In genomic region chr1:21149862-21150432, GRCh38 we compare ENCODE assay signal across 9 cellular contexts. TPM values are rescaled to one million over a fixed set of nuclear protein-coding genes. Genes with fewer than 3 reads are reported as not detected.
DNase-seq lines count a peak whose midpoint lies in the region; ATAC-seq, FAIRE-seq and TF ChIP-seq lines count a peak whose summit lies in the region.
"Had no signal": no experiment of that assay in that cellular context is flagged by ENCODE, and none has a peak within 500 bp of the region (broad histone marks: within the 10 kb centered on the region; RNA-seq: fewer than 3 reads in every experiment).

No MANE protein-coding gene starts in this region.

- H3K4me1 ChIP-seq in K562 (replicated peaks in 1 of 2; ENCODE audit: control insufficient read depth in 2 of 2, insufficient read depth in 2 of 2, low read length in 2 of 2) (no peaks in the 10 kb centered on the region; a peak in 1 of 5 replicates), stomach (peaks cover 8 to 31% (median 19%) of the 10 kb centered on the region in 4 donors)

- H3K4me1 Mint-ChIP-seq in activated CD4-positive, alpha-beta T cell treated with anti-CD3 and anti-CD28 coated beads, Interleukin-2, amount 10 ng/mL, durations not matched to agents 24 days and 14 days: peaks cover 8% of the 10 kb centered on the region

- CTCF ChIA-PET in K562 (lab: Yijun Ruan, JAX; ENCODE audit: low intra/inter-chr PET ratio): no interaction called here

- no peak for TF ChIP-seq RAD21 in K562 (CRISPR knock-in tag; conservative IDR thresholded peaks at IDR 0.05 in 1 of 2, IDR thresholded peaks at IDR 0.05 in 1 of 2)

- no peak overlapping the region for H2AFZ ChIP-seq in K562 (ENCODE audit: low read depth, low read length)

- intact Hi-C loops in K562 (cut with micrococcal nuclease) (no loop called here), stomach (cut with DNase I; ENCODE audit: low total_unique reads) (no loop called here)
- intact Hi-C loops in activated CD4-positive, alpha-beta T cell treated with anti-CD3 and anti-CD28 coated beads, Interleukin-2, amount 10 ng/mL, durations not matched to agents 24 days and 14 days (cut with micrococcal nuclease): no loop called here

- H3K9me3 Mint-ChIP-seq in activated CD4-positive, alpha-beta T cell treated with anti-CD3 and anti-CD28 coated beads, Interleukin-2, amount 10 ng/mL, durations not matched to agents 24 days and 14 days: no peaks in the 10 kb centered on the region

- TF ChIP-seq CTCF in HFF-Myc (IDR thresholded peaks at IDR 0.05; ENCODE audit: low read depth, low read length, missing control alignments) (no peak), K562 (IDR thresholded peaks at IDR 0.05 in 2 of 3, conservative IDR thresholded peaks at IDR 0.05 in 1 of 3; ENCODE audit: insufficient read depth in 2 of 3, low read depth in 1 of 3, low read length in 3 of 3) (no peak), stomach (IDR thresholded peaks at IDR 0.05) (no peak)

- H3K4me3 ChIP-seq in HFF-Myc (replicated peaks; ENCODE audit: low read depth, low read length) (no peak overlapping the region), K562 (no peak overlapping the region), stomach (no peak overlapping the region)

- no peak overlapping the region for H3K9ac ChIP-seq in K562 (ENCODE audit: insufficient read depth in 1 of 2, low read depth in 2 of 2, low read length in 2 of 2)

- H3K27me3 ChIP-seq in K562 (ENCODE audit: control insufficient read depth in 2 of 2, insufficient read depth in 2 of 2, low read length in 2 of 2): no peaks in the 10 kb centered on the region
- H3K27me3 ChIP-seq in stomach: no peaks in the 10 kb centered on the region

- H4K20me1 ChIP-seq in K562 (replicated peaks; ENCODE audit: control insufficient read depth, insufficient read depth, low read length): no peaks in the 10 kb centered on the region

- no peak overlapping the region for H3K4me2 ChIP-seq in K562 (ENCODE audit: insufficient read depth, low read length)

- no peak for TF ChIP-seq POLR2A in K562 (conservative IDR thresholded peaks at IDR 0.05)
- no peak for TF ChIP-seq POLR2A in stomach (IDR thresholded peaks at IDR 0.05)

- peaks cover 21% of the 10 kb centered on the region; the same call in 2 of the 3 replicates for H3K36me3 ChIP-seq in K562 (ENCODE audit: control insufficient read depth, insufficient read depth, low read length)
- H3K36me3 ChIP-seq in stomach: peaks cover 0 to 33% (median 16%) of the 10 kb centered on the region in 4 donors

- TF ChIP-seq EP300 in K562 (IDR thresholded peaks at IDR 0.05; ENCODE audit: low read length) (no peak), stomach (IDR thresholded peaks at IDR 0.05) (no peak)

- no peak for FAIRE-seq in K562 (lab: Jason Lieb, UNC)

- H3K9me3 ChIP-seq in K562 (replicated peaks; ENCODE audit: control insufficient read depth, insufficient read depth, low read depth, low read length): no peaks in the 10 kb centered on the region
- no peaks in the 10 kb centered on the region for H3K9me3 ChIP-seq in stomach

- H3K36me3 Mint-ChIP-seq in activated CD4-positive, alpha-beta T cell treated with anti-CD3 and anti-CD28 coated beads, Interleukin-2, amount 10 ng/mL, durations not matched to agents 24 days and 14 days (ENCODE audit: low read depth): peaks cover 23% of the 10 kb centered on the region

- BruUV-seq in K562 (replicated peaks; lab: Mats Ljungman, UMichigan): no TSS peak

- H3K27me3 Mint-ChIP-seq in activated CD4-positive, alpha-beta T cell treated with anti-CD3 and anti-CD28 coated beads, Interleukin-2, amount 10 ng/mL, durations not matched to agents 24 days and 14 days: no peaks in the 10 kb centered on the region

- H3K79me2 ChIP-seq in K562 (ENCODE audit: control insufficient read depth, insufficient read depth, low read length): peaks cover 10% of the 10 kb centered on the region; the same call in 2 of the 3 replicates

- no peak overlapping the region for H3K27ac Mint-ChIP-seq in activated CD4-positive, alpha-beta T cell treated with anti-CD3 and anti-CD28 coated beads, Interleukin-2, amount 10 ng/mL, durations not matched to agents 24 days and 14 days

- POLR2A ChIA-PET in K562 (lab: Yijun Ruan, JAX): interaction anchor here (1.1 kb wide), 2 partner anchors 9 to 22 kb away, joined by 4 to 7 read pairs; no protein-coding TSS in a partner anchor

- no peaks in the 10 kb centered on the region for H3K9me1 ChIP-seq in K562 (ENCODE audit: control insufficient read depth, insufficient read depth, low read length)

- H3K27ac ChIP-seq in K562 (ENCODE audit: extremely low read depth, low read depth, low read length): no peak overlapping the region
- peak overlapping the region; percentile 3 to 57 (median 28) for H3K27ac ChIP-seq in stomach
- H3K27ac ChIP-seq: HL-60 had no signal

- WGBS in K562 (ENCODE audit: insufficient coverage, low coverage, missing lambda C conversion rate): 93% methylated on average over 3 of the region's 3 CpGs
- WGBS in stomach, 5 donors: 62 to 83% (median 68%) methylated on average over 3 of the region's 3 CpGs

- H3K4me3 Mint-ChIP-seq in activated CD4-positive, alpha-beta T cell treated with anti-CD3 and anti-CD28 coated beads, Interleukin-2, amount 10 ng/mL, durations not matched to agents 24 days and 14 days: no peak overlapping the region

- in situ Hi-C loops in K562 (cut with MboI): no loop called here

- ATAC-seq in K562: peak; percentile 42; the same call in 1 of the 3 replicates
- ATAC-seq in HG03469 (IDR thresholded peaks at IDR 0.05; ENCODE audit: unreplicated experiment): no peak
- no peak for ATAC-seq in HG02623 (IDR thresholded peaks at IDR 0.05; ENCODE audit: unreplicated experiment)

- peak; percentile 59 for DNase-seq in HFF-Myc (ENCODE audit: extremely low read depth, low read depth)
- no peak for DNase-seq in K562 (ENCODE audit: extremely low read depth in 1 of 4, low spot score in 3 of 4)
- DNase-seq in inferior parietal cortex (ENCODE audit: extremely low spot score): peak; percentile 64
- no peak for DNase-seq in stomach
- no peak for DNase-seq in activated CD4-positive, alpha-beta T cell treated with anti-CD3 and anti-CD28 coated beads, Interleukin-2, amount 10 ng/mL, durations not matched to agents 24 days and 14 days
- DNase-seq in NCI-H1092 treated with DMSO at 0.1 percent for 48 hours (lab: John Stamatoyannopoulos, UW): no peak

TF ChIP-seq in K562, 482 proteins besides CTCF, POLR2A, EP300 and RAD21:
- no peak for TF ChIP-seq CEBPG (CRISPR knock-in tag; IDR thresholded peaks at IDR 0.05)
- TF ChIP-seq CEBPG (tag; conservative IDR thresholded peaks at IDR 0.05 in 1 of 2, IDR thresholded peaks at IDR 0.05 in 1 of 2): peak in 1 of 2 experiments; percentile 47; a peak in 2 of 4 replicates
- TF ChIP-seq BRD9 (IDR thresholded peaks at IDR 0.05; ENCODE audit: low read depth, partially characterized antibody): no peak
- TF ChIP-seq CEBPB (tag; IDR thresholded peaks at IDR 0.05): peak; percentile 63
- no peak for TF ChIP-seq EZH2 (IDR thresholded peaks at IDR 0.05; ENCODE audit: borderline replicate concordance, low read depth, low read length)
- TF ChIP-seq GABPA (tag; conservative IDR thresholded peaks at IDR 0.05; ENCODE audit: low read depth): no peak
- TF ChIP-seq MAFG (tag; conservative IDR thresholded peaks at IDR 0.05): 0 out of 2 replicates have a peak, but pooled peaks have one; percentile 9
- TF ChIP-seq YY1 (IDR thresholded peaks at IDR 0.05; ENCODE audit: borderline replicate concordance in 1 of 3, control insufficient read depth in 1 of 3, extremely low read depth in 1 of 3, insufficient read depth in 3 of 3, insufficient read length in 1 of 3, insufficient replicate concordance in 2 of 3, low read depth in 1 of 3, low read length in 2 of 3): peak in 1 of 3 experiments; percentile 38
TF ChIP-seq in K562: peak in this region for 4.

RNA-seq across cellular contexts. Expression of gene EIF4G3, which starts 26.8 kb away (rescaled TPM):
- 99.6 and 192 TPM in 2 replicates for total RNA-seq in K562 (2011; cell fraction: chromatin; rRNA removed; ENCODE audit: low replicate concordance)
- total RNA-seq in K562 (2011; cell fraction: nucleolus; rRNA removed): 45.0 and 54.6 TPM in 2 replicates
- 105 and 159 TPM in 2 replicates for total RNA-seq in K562 (2011; cell fraction: nucleoplasm; rRNA removed)
- 19.0 and 19.7 TPM in 2 replicates for total RNA-seq in K562 (2014; rRNA removed)
- total RNA-seq in K562 (2014; rRNA removed; fragmentation: Illumina TruSeq; extraction: Trizol): 31.2 and 32.8 TPM in 2 replicates
- total RNA-seq in K562 (2015; rRNA removed; fragmentation: Illumina TruSeq; extraction: Trizol): 29.7 and 33.1 TPM in 2 replicates
- 35.9 and 38.7 TPM in 2 replicates for total RNA-seq in K562 (2021)
- polyA plus RNA-seq in K562 (2011; rRNA removed): 32.1 and 39.1 TPM in 2 replicates
- polyA plus RNA-seq in K562 (2011; cell fraction: cytosol; rRNA removed): 31.9 and 38.3 TPM in 2 replicates
- polyA plus RNA-seq in K562 (2011; cell fraction: nucleus; rRNA removed): 64.3 and 72.5 TPM in 2 replicates
- 25.9 and 36.4 TPM in 2 replicates for polyA plus RNA-seq in K562 (2012)
- 34.5 and 40.5 TPM in 2 replicates for polyA plus RNA-seq in K562 (2014; fragmentation: Illumina TruSeq; extraction: Trizol)
- 10 to 100 TPM in 1 of 2 experiments, 1 to 10 TPM in 1; 6.7 to 10.1 TPM for polyA plus RNA-seq in K562 (2014; fragmentation: Nextera tagmentation; extraction: Ambion mirVana)
- polyA plus RNA-seq in K562 (2014; rRNA removed): 36.3 and 38.0 TPM in 2 replicates
- 39.2 and 45.5 TPM in 2 replicates for polyA minus RNA-seq in K562 (2011; rRNA and poly(A)+ RNA removed)
- 17.7 and 22.1 TPM in 2 replicates for polyA minus RNA-seq in K562 (2011; cell fraction: cytosol; rRNA and poly(A)+ RNA removed)
- 27.6 and 40.3 TPM in 2 replicates for polyA minus RNA-seq in K562 (2011; cell fraction: nucleus; rRNA and poly(A)+ RNA removed)
- total RNA-seq in stomach: 10 to 100 TPM; 40.3 to 63.3 (median 50.9) TPM
- polyA plus RNA-seq in stomach: 10 to 100 TPM in 2 of 3 donors, 1 to 10 TPM in 1; 6.3 to 12.7 (median 10.9) TPM
- 64.0 and 66.8 TPM in 2 replicates for total RNA-seq in activated CD4-positive, alpha-beta T cell treated with anti-CD3 and anti-CD28 coated beads, Interleukin-2, amount 10 ng/mL, durations not matched to agents 24 days and 14 days

Comparison
In these comparisons a context has a peak if more than half of its experiments do, and no peak if none do; other contexts are left out.
1. DNase-seq: peak in HFF-Myc (single experiment) and inferior parietal cortex (single experiment); none in K562 (0 of 4), stomach (single experiment), activated CD4-positive, alpha-beta T cell treated with anti-CD3 and anti-CD28 coated beads, Interleukin-2, amount 10 ng/mL, durations not matched to agents 24 days and 14 days (single experiment) and NCI-H1092 treated with DMSO at 0.1 percent for 48 hours (single experiment).